ENCODE assay signal across 8 cellular contexts in the genomic region with DNA sequence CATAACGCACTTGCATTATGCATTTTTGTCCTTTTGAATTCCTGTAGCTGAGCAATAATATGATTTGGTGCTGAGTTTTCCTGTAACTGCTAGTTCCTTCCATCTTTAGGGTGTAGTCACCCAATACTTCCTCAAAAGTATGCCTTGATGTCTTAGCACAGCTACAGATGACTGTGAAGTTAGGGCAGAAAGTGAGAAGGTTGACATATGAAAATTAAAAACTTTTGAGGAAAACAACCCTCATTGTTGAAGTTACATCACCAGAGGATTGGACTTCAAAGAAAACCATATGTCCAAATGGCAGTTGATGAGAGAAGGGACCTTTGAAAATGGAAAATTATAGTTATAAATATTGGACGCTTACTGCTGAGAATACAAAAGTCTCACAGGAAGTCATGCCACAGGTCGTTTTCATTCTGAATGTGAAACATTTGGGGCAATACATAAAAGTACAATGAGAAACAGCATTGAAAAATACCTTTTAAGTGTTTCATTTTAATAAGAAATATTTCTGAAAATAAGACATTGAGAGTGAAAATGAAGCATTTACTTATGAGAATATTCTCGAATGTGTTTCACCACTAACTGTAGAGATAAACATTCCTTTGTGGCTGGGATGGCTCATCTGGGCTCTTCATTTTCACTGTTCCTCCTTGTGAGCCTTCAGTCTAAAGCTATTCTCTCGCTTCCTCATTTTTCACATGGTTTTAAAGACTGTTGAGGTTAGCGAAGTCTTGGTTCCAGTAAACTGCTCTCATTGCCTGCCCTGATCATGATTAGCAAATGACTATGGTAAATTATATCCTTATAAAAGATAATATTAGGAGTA.
A peak's percentile ranks its signal among the peaks of the same experiment; 100 is the strongest.
DNase-seq lines count a peak whose midpoint lies in the region; ATAC-seq and TF ChIP-seq lines count a peak whose summit lies in the region.

No MANE protein-coding gene starts in this region.

- H3K27ac Mint-ChIP-seq in activated naive CD4-positive, alpha-beta T cell treated with anti-CD3 and anti-CD28 coated beads for 36 hours, result peak overlapping the region; percentile 53
- no peak overlapping the region for H3K27ac Mint-ChIP-seq in stimulated activated effector memory CD8-positive, alpha-beta T cell treated with anti-CD3 and anti-CD28 coated beads, Interleukin-12 subunit alpha, Interleukin-12 subunit beta, amount 100 ng/mL, for 72 hours

- no peak for TF ChIP-seq CTCF in SK-N-SH (IDR thresholded peaks at IDR 0.05)

- no peak overlapping the region for H3K9ac ChIP-seq in SK-N-SH

- no peak overlapping the region for H3K4me2 ChIP-seq in SK-N-SH

- no peaks in the 10 kb centered on the region for H3K9me3 ChIP-seq in SK-N-SH

- CTCF ChIA-PET in activated naive CD4-positive, alpha-beta T cell treated with anti-CD3 and anti-CD28 coated beads for 36 hours (lab: Charles Lee), result no interaction called here
- CTCF ChIA-PET in HEK293T (lab: Yijun Ruan, JAX) (no interaction called here), SK-N-SH (lab: Yijun Ruan, JAX) (interaction anchor here (1.0 to 1.2 kb wide), 2 partner anchors 67 to 551 kb away, joined by 3 read pairs; no protein-coding TSS in a partner anchor)

- no peak for DNase-seq in activated naive CD4-positive, alpha-beta T cell treated with anti-CD3 and anti-CD28 coated beads for 36 hours
- DNase-seq in activated naive CD4-positive, alpha-beta T cell treated with anti-CD3 and anti-CD28 coated beads, Interleukin-2, amount 50 U/mL, for 16 hours, result no peak
- DNase-seq in NOMO-1 treated with dmso at 0.1 percent for 144 hours (lab: John Stamatoyannopoulos, UW; ENCODE audit: unreplicated experiment) (peak; percentile 83), HEK293T (ENCODE audit: extremely low spot score) (no peak), SK-N-SH (no peak), AG08395 (ENCODE audit: low spot score) (no peak)
- no peak for DNase-seq in stimulated activated effector memory CD8-positive, alpha-beta T cell treated with anti-CD3 and anti-CD28 coated beads, Interleukin-12 subunit alpha, Interleukin-12 subunit beta, amount 100 ng/mL, for 72 hours (ENCODE audit: low spot score in 2 of 2)

- no peak overlapping the region for H2AFZ ChIP-seq in SK-N-SH (ENCODE audit: low read depth)

- H3K4me3 ChIP-seq in SK-N-SH (ENCODE audit: low read depth in 2 of 2, low read length in 1 of 2), result no peak overlapping the region

- no peaks in the 10 kb centered on the region for H3K79me2 ChIP-seq in SK-N-SH (ENCODE audit: insufficient read depth)

- peak; percentile 87 for ATAC-seq in HG02884 (IDR thresholded peaks at IDR 0.05; ENCODE audit: unreplicated experiment)
- peak; percentile 73 for ATAC-seq in stimulated activated effector memory CD8-positive, alpha-beta T cell treated with anti-CD3 and anti-CD28 coated beads, Interleukin-12 subunit alpha, Interleukin-12 subunit beta, amount 100 ng/mL, for 72 hours

- no peaks in the 10 kb centered on the region for H3K27me3 ChIP-seq in SK-N-SH (ENCODE audit: insufficient read depth)

- H3K36me3 ChIP-seq in SK-N-SH (replicated peaks in 1 of 2; ENCODE audit: control insufficient read depth in 1 of 2, insufficient read depth in 2 of 2, low read length in 1 of 2), result no peaks in the 10 kb centered on the region

- no peak for TF ChIP-seq RAD21 in SK-N-SH (IDR thresholded peaks at IDR 0.05; ENCODE audit: low read length)

- no peak for TF ChIP-seq EP300 in SK-N-SH (IDR thresholded peaks at IDR 0.05; ENCODE audit: borderline replicate concordance in 1 of 2, low read depth in 1 of 2, low read length in 1 of 2)

- H3K4me3 Mint-ChIP-seq in activated naive CD4-positive, alpha-beta T cell treated with anti-CD3 and anti-CD28 coated beads for 36 hours, result no peak overlapping the region
- no peak overlapping the region for H3K4me3 Mint-ChIP-seq in stimulated activated effector memory CD8-positive, alpha-beta T cell treated with anti-CD3 and anti-CD28 coated beads, Interleukin-12 subunit alpha, Interleukin-12 subunit beta, amount 100 ng/mL, for 72 hours

- WGBS in SK-N-SH (ENCODE audit: low lambda C conversion rate), result 34% methylated on average over 6 of the region's 6 CpGs

- POLR2A ChIA-PET in HEK293T (lab: Yijun Ruan, JAX) (no interaction called here), SK-N-SH (lab: Yijun Ruan, JAX) (no interaction called here)

- no peaks in the 10 kb centered on the region for H3K9me2 ChIP-seq in SK-N-SH

- no peak overlapping the region for H3K27ac ChIP-seq in SK-N-SH (ENCODE audit: low read depth in 2 of 2, low read length in 1 of 2)

- H3K9me3 Mint-ChIP-seq in activated naive CD4-positive, alpha-beta T cell treated with anti-CD3 and anti-CD28 coated beads for 36 hours, result no peaks in the 10 kb centered on the region
- no peaks in the 10 kb centered on the region for H3K9me3 Mint-ChIP-seq in stimulated activated effector memory CD8-positive, alpha-beta T cell treated with anti-CD3 and anti-CD28 coated beads, Interleukin-12 subunit alpha, Interleukin-12 subunit beta, amount 100 ng/mL, for 72 hours

- no peaks in the 10 kb centered on the region for H3F3A ChIP-seq in SK-N-SH (replicated peaks; ENCODE audit: insufficient read depth)

- intact Hi-C loops in activated naive CD4-positive, alpha-beta T cell treated with anti-CD3 and anti-CD28 coated beads for 36 hours (cut with micrococcal nuclease), result loop anchor here (5.0 kb wide), 1 partner anchor 580 kb away; no protein-coding TSS in a partner anchor

- no peaks in the 10 kb centered on the region for H3K4me1 ChIP-seq in SK-N-SH (ENCODE audit: control insufficient read depth in 1 of 2, insufficient read depth in 2 of 2, low read depth in 1 of 2, low read length in 1 of 2)

- no peaks in the 10 kb centered on the region for H4K20me1 ChIP-seq in SK-N-SH (ENCODE audit: insufficient read depth)

- peaks cover 6% of the 10 kb centered on the region for H3K27me3 Mint-ChIP-seq in activated naive CD4-positive, alpha-beta T cell treated with anti-CD3 and anti-CD28 coated beads for 36 hours (ENCODE audit: low read depth)

- peaks cover 6% of the 10 kb centered on the region for H3K4me1 Mint-ChIP-seq in activated naive CD4-positive, alpha-beta T cell treated with anti-CD3 and anti-CD28 coated beads for 36 hours (ENCODE audit: low read depth)
- no peaks in the 10 kb centered on the region for H3K4me1 Mint-ChIP-seq in stimulated activated effector memory CD8-positive, alpha-beta T cell treated with anti-CD3 and anti-CD28 coated beads, Interleukin-12 subunit alpha, Interleukin-12 subunit beta, amount 100 ng/mL, for 72 hours

- no peaks in the 10 kb centered on the region for H3K36me3 Mint-ChIP-seq in activated naive CD4-positive, alpha-beta T cell treated with anti-CD3 and anti-CD28 coated beads for 36 hours (ENCODE audit: low read depth)
- H3K36me3 Mint-ChIP-seq in stimulated activated effector memory CD8-positive, alpha-beta T cell treated with anti-CD3 and anti-CD28 coated beads, Interleukin-12 subunit alpha, Interleukin-12 subunit beta, amount 100 ng/mL, for 72 hours, result no peaks in the 10 kb centered on the region

TF ChIP-seq in HEK293T, 16 proteins besides CTCF, POLR2A, EP300 and RAD21:
- no peak for TF ChIP-seq L3MBTL2 (conservative IDR thresholded peaks at IDR 0.05)
- TF ChIP-seq CTBP1 (IDR thresholded peaks at IDR 0.05; ENCODE audit: borderline replicate concordance), result no peak
- no peak for TF ChIP-seq LEF1 (IDR thresholded peaks at IDR 0.05; ENCODE audit: borderline replicate concordance)
- TF ChIP-seq PKNOX1 (IDR thresholded peaks at IDR 0.05), result no peak
- no peak for TF ChIP-seq HDGF (IDR thresholded peaks at IDR 0.05; ENCODE audit: borderline replicate concordance)
- no peak for TF ChIP-seq SP1 (IDR thresholded peaks at IDR 0.05)
- TF ChIP-seq BHLHE40 (IDR thresholded peaks at IDR 0.05; ENCODE audit: borderline replicate concordance), result no peak
- no peak for TF ChIP-seq TARDBP (IDR thresholded peaks at IDR 0.05)
- no peak for TF ChIP-seq SUZ12 (IDR thresholded peaks at IDR 0.05)
- TF ChIP-seq NFRKB (IDR thresholded peaks at IDR 0.05), result no peak
- no peak for TF ChIP-seq ELF4 (IDR thresholded peaks at IDR 0.05)
- TF ChIP-seq FOXM1 (IDR thresholded peaks at IDR 0.05; ENCODE audit: borderline replicate concordance), result no peak
- TF ChIP-seq ARNT (IDR thresholded peaks at IDR 0.05), result no peak

TF ChIP-seq in SK-N-SH, 30 proteins besides CTCF, POLR2A, EP300 and RAD21 (continues in another document):
- TF ChIP-seq IRF3 (IDR thresholded peaks at IDR 0.05; ENCODE audit: low read depth, low read length) (no peak), REST (IDR thresholded peaks at IDR 0.05; ENCODE audit: low read depth, low read length) (no peak), MEF2A (IDR thresholded peaks at IDR 0.05; ENCODE audit: borderline replicate concordance, low read depth) (no peak)
